Comparison of ENCODE assay signal across 8 cellular contexts in the genomic region with DNA sequence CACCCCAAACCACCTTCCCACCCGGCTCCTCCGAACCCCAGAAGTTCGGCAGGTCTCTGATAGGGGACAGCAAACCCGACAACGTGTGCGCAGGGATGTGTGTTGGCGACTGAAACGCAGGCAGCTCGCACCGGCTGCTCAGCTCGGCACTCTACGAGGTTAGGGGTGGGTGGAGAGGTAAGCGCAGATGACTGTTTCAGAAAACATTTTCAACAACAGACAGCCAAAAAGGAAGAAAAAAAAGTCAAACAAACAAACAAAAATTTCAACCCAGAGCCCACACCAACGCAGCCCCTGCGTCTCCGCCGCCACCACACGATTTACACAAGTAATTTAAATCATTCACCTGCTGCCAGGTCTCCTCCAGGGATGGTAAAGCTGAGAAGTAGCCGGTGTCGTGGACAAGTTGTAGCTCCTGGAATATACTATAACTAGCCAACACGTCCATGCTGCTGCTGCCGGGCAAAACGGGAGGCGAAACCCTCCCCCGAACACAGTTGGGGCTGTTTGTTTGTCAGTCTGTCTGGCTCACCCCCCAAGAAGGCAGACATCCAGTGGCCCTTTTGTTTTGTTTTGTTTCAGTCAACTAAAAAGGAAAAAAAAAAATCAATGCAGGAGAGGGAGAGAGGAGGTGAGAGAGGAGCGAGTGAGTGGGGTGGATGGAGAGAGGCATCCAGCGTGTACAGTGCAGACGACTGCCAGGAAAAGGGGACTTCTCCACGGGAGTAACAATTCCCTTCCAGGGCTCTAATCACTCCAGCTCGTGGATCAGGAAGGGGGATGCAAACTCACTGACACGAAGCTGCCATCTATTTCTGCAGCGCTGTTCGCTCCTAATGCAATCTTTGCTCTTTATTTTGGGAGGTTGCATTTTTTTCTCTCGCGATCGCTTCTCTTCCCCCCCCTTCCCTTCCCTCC. TPM values are rescaled to one million over a fixed set of nuclear protein-coding genes. Genes with fewer than 3 reads are reported as not detected.
DNase-seq lines count a peak whose midpoint lies in the region; ATAC-seq and TF ChIP-seq lines count a peak whose summit lies in the region.

Gene KLF7, minus strand, starts transcription at position 828 of the 918 bp plus-strand sequence. Its CDS starts 380 bp downstream, at position 448.

- in situ Hi-C loops in endometrial microvascular endothelial cells (cut with HindIII; ENCODE audit: inconsistent ontology term, low pct_unique_long_range_greater_than_20kb, low sequenced_read_pairs), result no loop called here

- H3K27ac Mint-ChIP-seq in activated CD8-positive, alpha-beta memory T cell treated with anti-CD3 and anti-CD28 coated beads, Interleukin-2, amount 10 ng/mL, durations not matched to agents 7 days and 5 days, result peak within 1 kb of the TSS; percentile 81

- H3K4me1 Mint-ChIP-seq in activated CD8-positive, alpha-beta memory T cell treated with anti-CD3 and anti-CD28 coated beads, Interleukin-2, amount 10 ng/mL, durations not matched to agents 7 days and 5 days, result peaks cover 33% of the 10 kb centered on the region

- H3K4me3 ChIP-seq in GM12875 (ENCODE audit: low read depth, low read length), result peak within 1 kb of the TSS; percentile 83
- H3K4me3 ChIP-seq in mesodermal cell (ENCODE audit: extremely low read depth, insufficient read depth, low read length, poor library complexity, severe bottlenecking), result peak within 1 kb of the TSS; percentile 89

- ATAC-seq in activated CD8-positive, alpha-beta memory T cell treated with anti-CD3 and anti-CD28 coated beads, Interleukin-2, amount 10 ng/mL, durations not matched to agents 7 days and 5 days, result no peak
- no peak for ATAC-seq in GM21737 (IDR thresholded peaks at IDR 0.05; ENCODE audit: unreplicated experiment)

- peak within 1 kb of the TSS; percentile 78 for H3K4me3 Mint-ChIP-seq in activated CD8-positive, alpha-beta memory T cell treated with anti-CD3 and anti-CD28 coated beads, Interleukin-2, amount 10 ng/mL, durations not matched to agents 7 days and 5 days

- H3K27me3 Mint-ChIP-seq in activated CD8-positive, alpha-beta memory T cell treated with anti-CD3 and anti-CD28 coated beads, Interleukin-2, amount 10 ng/mL, durations not matched to agents 7 days and 5 days, result peaks cover 67% of the 10 kb centered on the region

- H3K9me3 ChIP-seq in mesodermal cell (ENCODE audit: control insufficient read depth, low read length), result no peaks in the 10 kb centered on the region

- CTCF ChIA-PET in activated CD8-positive, alpha-beta memory T cell treated with anti-CD3 and anti-CD28 coated beads, Interleukin-2, amount 10 ng/mL, durations not matched to agents 7 days and 5 days (lab: Charles Lee), result interaction anchor here (1.0 to 3.9 kb wide), 3 partner anchors 23 to 308 kb away, joined by 3 to 20 read pairs (median 4); no protein-coding TSS in a partner anchor

- peak within 1 kb of the TSS; percentile 100 for H3K27ac ChIP-seq in mesodermal cell (ENCODE audit: low read depth, low read length, severe bottlenecking)

- no peaks in the 10 kb centered on the region for H3K36me3 Mint-ChIP-seq in activated CD8-positive, alpha-beta memory T cell treated with anti-CD3 and anti-CD28 coated beads, Interleukin-2, amount 10 ng/mL, durations not matched to agents 7 days and 5 days

- no peaks in the 10 kb centered on the region for H3K9me3 Mint-ChIP-seq in activated CD8-positive, alpha-beta memory T cell treated with anti-CD3 and anti-CD28 coated beads, Interleukin-2, amount 10 ng/mL, durations not matched to agents 7 days and 5 days (ENCODE audit: low read depth)

- no peak for TF ChIP-seq CTCF in GM12875 (IDR thresholded peaks at IDR 0.05; ENCODE audit: borderline replicate concordance, insufficient read depth, low read depth, low read length)

- DNase-seq in NCI-H2029 treated with DMSO at 0.1 percent for 48 hours (lab: John Stamatoyannopoulos, UW) (peak; percentile 70), KG1 (lab: John Stamatoyannopoulos, UW) (no peak)
- DNase-seq in activated CD8-positive, alpha-beta memory T cell treated with anti-CD3 and anti-CD28 coated beads, Interleukin-2, amount 10 ng/mL, durations not matched to agents 7 days and 5 days, result peak; percentile 58
- DNase-seq in stimulated activated CD8-positive, alpha-beta memory T cell treated with anti-CD3 and anti-CD28 coated beads, Interleukin-15, amount 100 ng/mL, for 4 hours (ENCODE audit: low read depth in 2 of 2), result peak; percentile 32 to 34

- 0 to 1% methylated on average over 12 to 22 of the region's 36 CpGs for WGBS in mesodermal cell (ENCODE audit: insufficient coverage in 2 of 2), 2 experiments

- H3K4me1 ChIP-seq in mesodermal cell (ENCODE audit: control insufficient read depth, insufficient read depth, low read length, poor library complexity, severe bottlenecking), result peaks cover 25% of the 10 kb centered on the region

- peaks cover 16% of the 10 kb centered on the region for H3K36me3 ChIP-seq in mesodermal cell (ENCODE audit: control insufficient read depth, insufficient read depth, low read length)

RNA-seq across cellular contexts. Expression of gene KLF7, which starts in this region (rescaled TPM):
- total RNA-seq in activated CD8-positive, alpha-beta memory T cell treated with anti-CD3 and anti-CD28 coated beads, Interleukin-2, amount 10 ng/mL, durations not matched to agents 7 days and 5 days, result 1 to 10 TPM; 4.7 to 6.8 TPM
- 35.5 TPM for total RNA-seq in endometrial microvascular endothelial cells (ENCODE audit: inconsistent ontology term)
- polyA plus RNA-seq in mesodermal cell (2013, experiment 1 of 2), result 24.0 TPM
- polyA plus RNA-seq in mesodermal cell (2013, experiment 2 of 2), result 20.3 TPM
